11 cellular contexts compared by ENCODE assay signal in the genomic region with DNA sequence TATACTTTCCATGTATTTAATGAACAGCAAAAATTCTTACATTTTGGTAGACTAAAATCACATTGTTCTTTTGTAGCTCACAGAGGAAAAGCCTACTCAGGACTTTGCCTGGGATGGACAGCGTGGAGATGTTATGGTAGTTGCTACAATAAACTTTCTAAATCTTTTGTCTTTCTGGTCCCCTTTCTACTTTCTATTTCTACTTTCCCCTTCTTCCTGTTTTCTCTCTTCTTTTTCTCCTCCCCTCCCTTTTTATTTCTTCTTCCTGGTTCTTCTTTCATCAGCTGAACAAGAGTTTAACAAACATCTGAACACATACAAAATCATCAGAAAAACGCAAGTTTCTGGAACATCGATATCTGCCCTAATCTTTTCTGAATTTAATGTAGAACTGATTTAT. TPM values are rescaled to one million over a fixed set of nuclear protein-coding genes. Genes with fewer than 3 reads are reported as not detected.
"Had no signal": no experiment of that assay in that cellular context is flagged by ENCODE, and none has a peak within 500 bp of the region (broad histone marks: within the 10 kb centered on the region; RNA-seq: fewer than 3 reads in every experiment).

No MANE protein-coding gene starts in this region.

- H3K27ac ChIP-seq: GM23248 had no signal

- H3K9ac ChIP-seq: GM23248 had no signal

- H3K4me1 ChIP-seq: HAP-1 had no signal

- H3K9me3 ChIP-seq: HAP-1 had no signal

- H3K4me2 ChIP-seq: GM23338 had no signal

- H2AFZ ChIP-seq: GM23248, GM23338 had no signal

- H3K36me3 ChIP-seq: HAP-1 had no signal

- DNase-seq: GM23248, GOT3, H7, H9, HCEC 1CT, HFFc6 had no signal

- FAIRE-seq: H1, H54 had no signal

- H3K4me3 ChIP-seq: GM23248, GM23338, HAP-1 had no signal

RNA-seq across cellular contexts. Expression of gene GDNF, which starts 15.6 kb away (rescaled TPM):
- total RNA-seq: H4, H9 had no signal
